8 cellular contexts compared by ENCODE assay signal in genomic region chr1:234975122-234975940, GRCh38.
DNase-seq lines count a peak whose midpoint lies in the region; FAIRE-seq and TF ChIP-seq lines count a peak whose summit lies in the region.

No MANE protein-coding gene starts in this region.

- peak; percentile 98 for FAIRE-seq in endothelial cell of umbilical vein (lab: Jason Lieb, UNC)

- no peaks in the 10 kb centered on the region for H4K20me1 ChIP-seq in endothelial cell of umbilical vein (replicated peaks; ENCODE audit: control insufficient read depth, extremely low read depth, insufficient read depth, low read length)
- H4K20me1 ChIP-seq in Karpas-422 (ENCODE audit: insufficient read depth, low read depth, low read length), result no peaks in the 10 kb centered on the region

- no peak for TF ChIP-seq POLR2A in endothelial cell of umbilical vein (IDR thresholded peaks at IDR 0.05; ENCODE audit: low read depth, low read length)

- no peaks in the 10 kb centered on the region for H3K9me2 ChIP-seq in Karpas-422 (replicated peaks; ENCODE audit: insufficient read depth, low read length)

- H3K4me3 ChIP-seq in endothelial cell of umbilical vein (replicated peaks in 1 of 3; ENCODE audit: insufficient read depth in 1 of 3, low read depth in 1 of 3, low read length in 3 of 3) (no peak overlapping the region), Karpas-422 (ENCODE audit: low read length) (no peak overlapping the region)

- H3K9me3 Mint-ChIP-seq in activated naive CD4-positive, alpha-beta T cell treated with anti-CD3 and anti-CD28 coated beads, Interleukin-2, amount 50 U/mL, for 24 hours, result no peaks in the 10 kb centered on the region
- H3K9me3 Mint-ChIP-seq in osteocyte (ENCODE audit: unreplicated experiment), result no peaks in the 10 kb centered on the region

- POLR2A ChIA-PET in endothelial cell of umbilical vein (lab: Charles Lee), result interaction anchor here (1.2 kb wide), 1 partner anchor 251 kb away, joined by 4 read pairs; no protein-coding TSS in a partner anchor

- H3K27me3 Mint-ChIP-seq in activated naive CD4-positive, alpha-beta T cell treated with anti-CD3 and anti-CD28 coated beads, Interleukin-2, amount 50 U/mL, for 24 hours, result no peaks in the 10 kb centered on the region
- H3K27me3 Mint-ChIP-seq in osteocyte (ENCODE audit: unreplicated experiment), result no peaks in the 10 kb centered on the region

- H3K4me3 Mint-ChIP-seq in activated naive CD4-positive, alpha-beta T cell treated with anti-CD3 and anti-CD28 coated beads, Interleukin-2, amount 50 U/mL, for 24 hours, result no peak overlapping the region
- H3K4me3 Mint-ChIP-seq in osteocyte (ENCODE audit: unreplicated experiment), result no peak overlapping the region

- no peak for DNase-seq in activated naive CD4-positive, alpha-beta T cell (lab: John Stamatoyannopoulos, UW)
- DNase-seq in RKO (ENCODE audit: low spot score) (peak; percentile 76), endothelial cell of umbilical vein (ENCODE audit: low read depth, low spot score) (peak; percentile 93), osteocyte (ENCODE audit: extremely low spot score, unreplicated experiment) (no peak), SK-N-DZ (ENCODE audit: low spot score) (no peak), NCI-H446 treated with DMSO at 0.1 percent for 48 hours (lab: John Stamatoyannopoulos, UW) (no peak), Karpas-422 (no peak)

- dilution Hi-C loops in endothelial cell of umbilical vein (cut with MboI; ENCODE audit: extremely low pct_ligation_motif_present, low sequenced_read_pairs), result loop anchor here (25.0 kb wide), 1 partner anchor 363 kb away; the partner anchor contains the start of gene IRF2BP2

- H3K79me2 ChIP-seq in endothelial cell of umbilical vein (ENCODE audit: control insufficient read depth, insufficient read depth, low read length) (no peaks in the 10 kb centered on the region), Karpas-422 (ENCODE audit: low read length) (no peaks in the 10 kb centered on the region)

- H2AFZ ChIP-seq in endothelial cell of umbilical vein (ENCODE audit: low read depth, low read length), result no peak overlapping the region
- H2AFZ ChIP-seq in Karpas-422 (ENCODE audit: low read length), result no peak overlapping the region

- peak overlapping the region; percentile 22 for H3K4me2 ChIP-seq in endothelial cell of umbilical vein (ENCODE audit: insufficient read depth, low read length)
- no peak overlapping the region for H3K4me2 ChIP-seq in Karpas-422 (ENCODE audit: low read depth, low read length, poor library complexity, severe bottlenecking)

- CTCF ChIA-PET in endothelial cell of umbilical vein (lab: Charles Lee), result interaction anchor here (0.7 to 2.2 kb wide), 12 partner anchors 13 to 476 kb away, joined by 3 to 10 read pairs (median 4); no protein-coding TSS in a partner anchor

- H3K36me3 ChIP-seq in endothelial cell of umbilical vein (ENCODE audit: control insufficient read depth in 2 of 2, extremely low read depth in 1 of 2, insufficient read depth in 2 of 2, low read length in 2 of 2), result no peaks in the 10 kb centered on the region
- no peaks in the 10 kb centered on the region for H3K36me3 ChIP-seq in Karpas-422 (ENCODE audit: insufficient read depth, low read length)

- peaks cover 79% of the 10 kb centered on the region for H3K4me1 Mint-ChIP-seq in activated naive CD4-positive, alpha-beta T cell treated with anti-CD3 and anti-CD28 coated beads, Interleukin-2, amount 50 U/mL, for 24 hours
- H3K4me1 Mint-ChIP-seq in osteocyte (ENCODE audit: unreplicated experiment), result peaks cover 55% of the 10 kb centered on the region

- TSS peak; percentile 64 for BruUV-seq in endothelial cell of umbilical vein (replicated peaks; lab: Mats Ljungman, UMichigan)

- TF ChIP-seq CTCF in endothelial cell of umbilical vein (IDR thresholded peaks at IDR 0.05; ENCODE audit: extremely low read depth in 1 of 2, insufficient read depth in 1 of 2, low read depth in 1 of 2, low read length in 2 of 2), result no peak
- no peak for TF ChIP-seq CTCF in osteocyte (IDR thresholded peaks at IDR 0.05)

- H3K9me1 ChIP-seq in endothelial cell of umbilical vein (replicated peaks; ENCODE audit: control insufficient read depth, extremely low read depth, insufficient read depth, low read length), result no peaks in the 10 kb centered on the region

- H3K36me3 Mint-ChIP-seq in activated naive CD4-positive, alpha-beta T cell treated with anti-CD3 and anti-CD28 coated beads, Interleukin-2, amount 50 U/mL, for 24 hours, result no peaks in the 10 kb centered on the region
- no peaks in the 10 kb centered on the region for H3K36me3 Mint-ChIP-seq in osteocyte (ENCODE audit: unreplicated experiment)

- H3K27me3 ChIP-seq in endothelial cell of umbilical vein (ENCODE audit: control insufficient read depth in 2 of 2, insufficient read depth in 2 of 2, low read length in 2 of 2) (no peaks in the 10 kb centered on the region), Karpas-422 (ENCODE audit: low read length) (no peaks in the 10 kb centered on the region)

- H3K9ac ChIP-seq in endothelial cell of umbilical vein (replicated peaks; ENCODE audit: extremely low read depth, insufficient read depth, low read length), result peak overlapping the region; percentile 21
- no peak overlapping the region for H3K9ac ChIP-seq in Karpas-422 (ENCODE audit: low read length)

- H3K27ac ChIP-seq in endothelial cell of umbilical vein (ENCODE audit: insufficient read depth, low read depth, low read length), result peak overlapping the region; percentile 84
- no peak overlapping the region for H3K27ac ChIP-seq in Karpas-422 (ENCODE audit: low read length)

- H3K9me3 ChIP-seq in endothelial cell of umbilical vein (replicated peaks; ENCODE audit: control insufficient read depth, insufficient read depth, low read length), result no peaks in the 10 kb centered on the region
- H3K9me3 ChIP-seq in Karpas-422 (ENCODE audit: low read length), result no peaks in the 10 kb centered on the region

- intact Hi-C loops in endothelial cell of umbilical vein (cut with micrococcal nuclease), result loop anchor here (2.0 kb wide), 1 partner anchor 15 kb away; no protein-coding TSS in a partner anchor

- H3K4me1 ChIP-seq in endothelial cell of umbilical vein (ENCODE audit: control insufficient read depth, extremely low read depth, insufficient read depth, low read length), result peaks cover 54% of the 10 kb centered on the region
- H3K4me1 ChIP-seq in Karpas-422 (ENCODE audit: low read length), result peaks cover 47% of the 10 kb centered on the region

- peak overlapping the region; percentile 63 for H3K27ac Mint-ChIP-seq in activated naive CD4-positive, alpha-beta T cell treated with anti-CD3 and anti-CD28 coated beads, Interleukin-2, amount 50 U/mL, for 24 hours
- peak overlapping the region; percentile 55 for H3K27ac Mint-ChIP-seq in osteocyte (ENCODE audit: unreplicated experiment)

TF ChIP-seq in endothelial cell of umbilical vein, 7 proteins besides CTCF, POLR2A, EP300 and RAD21:
- TF ChIP-seq GATA2 (IDR thresholded peaks at IDR 0.05; ENCODE audit: insufficient read depth, insufficient read length, low read depth, low read length) (peak; percentile 99), MAX (IDR thresholded peaks at IDR 0.05; ENCODE audit: insufficient read depth, insufficient read length) (no peak), JUN (IDR thresholded peaks at IDR 0.05; ENCODE audit: borderline replicate concordance, insufficient read depth, insufficient read length, low read depth) (peak; percentile 84), EZH2 (IDR thresholded peaks at IDR 0.05; ENCODE audit: borderline replicate concordance, low read depth, low read length, severe bottlenecking) (no peak), FOS (IDR thresholded peaks at IDR 0.05; ENCODE audit: borderline replicate concordance, insufficient read depth, low read length) (peak; percentile 94), POLR2AphosphoS5 (IDR thresholded peaks at IDR 0.05; ENCODE audit: insufficient read depth, low read depth, low read length) (peak; percentile 75), MYC (IDR thresholded peaks at IDR 0.05; ENCODE audit: low read depth, low read length) (no peak)

Comparison
In these comparisons a context has a peak if more than half of its experiments do, and no peak if none do; other contexts are left out.
1. DNase-seq: peak in RKO (single experiment) and endothelial cell of umbilical vein (single experiment); none in activated naive CD4-positive, alpha-beta T cell (0 of 4), osteocyte (single experiment), SK-N-DZ (single experiment), NCI-H446 treated with DMSO at 0.1 percent for 48 hours (single experiment) and Karpas-422 (single experiment).